ENCODE assay signal across 15 cellular contexts in the genomic region with DNA sequence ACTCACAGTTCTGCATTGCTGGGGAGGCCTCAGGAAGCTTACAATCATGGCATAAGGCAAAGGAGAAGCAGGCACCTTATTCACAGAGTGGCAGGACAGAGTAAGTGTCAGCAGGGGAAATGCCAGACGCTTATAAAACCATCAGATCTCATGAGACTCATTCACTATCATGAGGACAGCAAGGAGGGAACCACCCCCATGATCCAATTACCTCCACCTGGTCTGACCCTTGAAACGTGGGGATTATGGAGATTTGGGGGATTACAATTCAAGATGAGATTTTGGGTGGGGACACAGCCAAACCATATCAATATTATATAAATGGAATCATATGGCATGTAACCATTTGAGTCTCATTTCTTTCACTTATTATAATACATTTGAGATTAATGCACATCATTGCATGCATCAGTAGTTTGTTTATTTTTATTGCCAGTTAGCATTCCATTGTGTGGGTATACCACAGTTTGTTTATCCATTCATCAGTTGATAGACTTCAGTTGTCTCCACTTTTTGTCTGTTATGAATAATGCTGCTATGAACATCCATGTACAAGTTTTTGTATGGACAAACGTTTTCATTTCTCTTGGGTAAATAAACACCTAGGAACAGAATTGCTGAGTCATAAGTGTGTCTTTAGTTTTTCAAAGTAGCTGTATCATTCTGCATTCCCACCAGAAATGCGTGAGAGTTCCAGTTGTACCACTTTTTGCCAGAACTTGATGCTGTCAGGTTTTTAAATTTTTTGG. TPM values are rescaled to one million over a fixed set of nuclear protein-coding genes. Genes with fewer than 3 reads are reported as not detected.
DNase-seq lines count a peak whose midpoint lies in the region; ATAC-seq, FAIRE-seq and TF ChIP-seq lines count a peak whose summit lies in the region.
"Had no signal": no experiment of that assay in that cellular context is flagged by ENCODE, and none has a peak within 500 bp of the region (broad histone marks: within the 10 kb centered on the region; RNA-seq: fewer than 3 reads in every experiment).

No MANE protein-coding gene starts in this region.

- H3K9me3 Mint-ChIP-seq in astrocyte (ENCODE audit: unreplicated experiment) (no peaks in the 10 kb centered on the region), Calu3 (ENCODE audit: low read depth, unreplicated experiment) (no peaks in the 10 kb centered on the region)

- no peak for FAIRE-seq in astrocyte (lab: Jason Lieb, UNC)

- no peak overlapping the region for H3K27ac Mint-ChIP-seq in astrocyte (ENCODE audit: unreplicated experiment)
- H3K27ac Mint-ChIP-seq in Calu3 (ENCODE audit: unreplicated experiment), result no peak overlapping the region

- no peak for TF ChIP-seq POLR2A in ovary (IDR thresholded peaks at IDR 0.05)

- intact Hi-C loops in Calu3 (cut with micrococcal nuclease; ENCODE audit: unreplicated experiment), result no loop called here
- intact Hi-C loops in ovary (cut with DNase I), result no loop called here

- H3K4me3 Mint-ChIP-seq in astrocyte (ENCODE audit: unreplicated experiment) (no peak overlapping the region), Calu3 (ENCODE audit: low read depth, unreplicated experiment) (no peak overlapping the region)

- H3K4me1 ChIP-seq in astrocyte (ENCODE audit: insufficient read depth, low read length) (no peaks in the 10 kb centered on the region), ovary (ENCODE audit: insufficient read depth) (no peaks in the 10 kb centered on the region)

- no peaks in the 10 kb centered on the region for H3K4me1 Mint-ChIP-seq in astrocyte (ENCODE audit: low read depth, unreplicated experiment)
- H3K4me1 Mint-ChIP-seq in Calu3 (ENCODE audit: low read depth, unreplicated experiment), result peaks cover 8% of the 10 kb centered on the region

- TF ChIP-seq CTCF in AG09319 (IDR thresholded peaks at IDR 0.05; ENCODE audit: low read depth, low read length), result no peak
- no peak for TF ChIP-seq CTCF in astrocyte (IDR thresholded peaks at IDR 0.05; ENCODE audit: insufficient read depth, low read depth, low read length)
- no peak for TF ChIP-seq CTCF in fibroblast of pulmonary artery (IDR thresholded peaks at IDR 0.05; ENCODE audit: low read length, missing control alignments)
- no peak for TF ChIP-seq CTCF in Calu3 (IDR thresholded peaks at IDR 0.05; ENCODE audit: unreplicated experiment)
- no peak for TF ChIP-seq CTCF in ovary (IDR thresholded peaks at IDR 0.05)

- H3K27ac ChIP-seq in astrocyte (ENCODE audit: low read depth, low read length), result no peak overlapping the region
- H3K27ac ChIP-seq in ovary, result no peak overlapping the region
- H3K27ac ChIP-seq: brain microvascular endothelial cell, heart right ventricle had no signal

- H3K4me3 ChIP-seq in astrocyte (ENCODE audit: insufficient read depth, low read depth, low read length), result no peak overlapping the region
- H3K4me3 ChIP-seq in fibroblast of pulmonary artery (replicated peaks; ENCODE audit: low read depth, low read length), result no peak overlapping the region
- H3K4me3 ChIP-seq in ovary, result no peak overlapping the region
- H3K4me3 ChIP-seq: heart right ventricle had no signal

- H3K9ac ChIP-seq in astrocyte (ENCODE audit: low read length), result no peak overlapping the region

- H3K79me2 ChIP-seq in astrocyte (ENCODE audit: insufficient read depth, low read length), result no peaks in the 10 kb centered on the region

- no peak for TF ChIP-seq EP300 in ovary (IDR thresholded peaks at IDR 0.05)

- no peaks in the 10 kb centered on the region for H3K27me3 ChIP-seq in astrocyte (ENCODE audit: insufficient read depth, low read length)
- H3K27me3 ChIP-seq in ovary, result no peaks in the 10 kb centered on the region
- H3K27me3 ChIP-seq: brain microvascular endothelial cell, heart right ventricle had no signal

- no peaks in the 10 kb centered on the region for H4K20me1 ChIP-seq in astrocyte (ENCODE audit: insufficient read depth, low read length)

- peaks cover 9% of the 10 kb centered on the region for H3K27me3 Mint-ChIP-seq in astrocyte (ENCODE audit: low read depth, unreplicated experiment)
- no peaks in the 10 kb centered on the region for H3K27me3 Mint-ChIP-seq in Calu3 (ENCODE audit: unreplicated experiment)

- 41 to 47% (median 41%) methylated on average over 4 of the region's 4 CpGs for WGBS in ovary, 3 donors

- H3K36me3 ChIP-seq in astrocyte (ENCODE audit: insufficient read depth, low read length), result no peaks in the 10 kb centered on the region
- H3K36me3 ChIP-seq in ovary, result no peaks in the 10 kb centered on the region
- H3K36me3 ChIP-seq: brain microvascular endothelial cell, heart right ventricle had no signal

- BruUV-seq in Calu3 (replicated peaks; lab: Mats Ljungman, UMichigan), result no TSS peak

- no peak overlapping the region for H2AFZ ChIP-seq in astrocyte (ENCODE audit: low read depth, low read length)

- DNase-seq in AG09319 (ENCODE audit: extremely low read depth, low read depth) (peak; percentile 53), LHCN-M2 (ENCODE audit: low read depth) (peak; percentile 55), astrocyte (ENCODE audit: low read depth) (peak; percentile 65), fibroblast of pulmonary artery (ENCODE audit: low read depth) (peak; percentile 71), Calu3 (no peak), NCI-H2029 treated with DMSO at 0.1 percent for 48 hours (lab: John Stamatoyannopoulos, UW) (no peak), ovary (no peak)
- DNase-seq: activated CD8-positive, alpha-beta memory T cell treated with anti-CD3 and anti-CD28 coated beads for 24 hours; activated effector memory CD4-positive, alpha-beta T cell treated with anti-CD3 and anti-CD28 coated beads, Interleukin-2, amount 50 U/mL, for 16 hours; brain microvascular endothelial cell; DMS153; heart right ventricle; NCI-H2081 treated with DMSO at 0.1 percent for 48 hours; stimulated activated CD4-positive, alpha-beta T cell treated with anti-CD3 and anti-CD28 coated beads, Interleukin-12 subunit alpha, Interleukin-12 subunit beta, amount 100 ng/mL, for 4 hours had no signal

- CTCF ChIA-PET in Calu3 (lab: Charles Lee), result no interaction called here

- no peak overlapping the region for H3K4me2 ChIP-seq in astrocyte (ENCODE audit: low read length)

- no peaks in the 10 kb centered on the region for H3K9me3 ChIP-seq in astrocyte (ENCODE audit: insufficient read depth, low read depth, low read length)
- H3K9me3 ChIP-seq in ovary, result no peaks in the 10 kb centered on the region
- H3K9me3 ChIP-seq: heart right ventricle had no signal

- no peak for ATAC-seq in GM19328 (IDR thresholded peaks at IDR 0.05; ENCODE audit: unreplicated experiment)
- ATAC-seq: heart right ventricle had no signal

- H3K36me3 Mint-ChIP-seq in astrocyte (ENCODE audit: low read depth, unreplicated experiment) (no peaks in the 10 kb centered on the region), Calu3 (ENCODE audit: insufficient read depth, unreplicated experiment) (no peaks in the 10 kb centered on the region)

RNA-seq across cellular contexts. Expression of gene SRBD1, which starts 5.8 kb away (rescaled TPM):
- total RNA-seq in LHCN-M2 (2014; rRNA removed), result 19.0 and 22.7 TPM in 2 replicates
- polyA plus RNA-seq in LHCN-M2 (2012), result 6.8 TPM
- total RNA-seq in astrocyte, result 9.3 and 9.5 TPM in 2 replicates
- 10.7 and 14.4 TPM in 2 replicates for total RNA-seq in Calu3 (2022)
- 10 to 100 TPM; 13.1 to 34.8 (median 16.7) TPM for total RNA-seq in ovary
- 1 to 10 TPM; 4.8 to 7.7 TPM for polyA plus RNA-seq in ovary

RNA-seq across cellular contexts. Expression of gene PRKCE, which starts 34.6 kb away (rescaled TPM):
- total RNA-seq in LHCN-M2 (2014; rRNA removed) (5.8 and 6.0 TPM in 2 replicates), astrocyte (11.2 and 12.8 TPM in 2 replicates), Calu3 (2022) (17.7 and 20.6 TPM in 2 replicates), ovary (10 to 100 TPM; 12.3 to 22.8 (median 15.7) TPM)
- 3.3 TPM for polyA plus RNA-seq in LHCN-M2 (2012)
- 1 to 10 TPM; 3.1 to 4.8 TPM for polyA plus RNA-seq in ovary

Comparison
In these comparisons a context has a peak if more than half of its experiments do, and no peak if none do; other contexts are left out.
1. DNase-seq: peak in AG09319 (single experiment), LHCN-M2 (single experiment), astrocyte (single experiment) and fibroblast of pulmonary artery (single experiment); none in Calu3 (single experiment), NCI-H2029 treated with DMSO at 0.1 percent for 48 hours (single experiment) and ovary (0 of 5).